Comparison of ENCODE assay signal across 1 cellular context in genomic region chr2:42067521-42067920, GRCh38.
TF ChIP-seq lines count a peak whose summit lies in the region.

No MANE protein-coding gene starts in this region.

TF ChIP-seq in IMR-90, 13 proteins besides CTCF, POLR2A, EP300 and RAD21 (continued from another document):
- TF ChIP-seq RCOR1 (IDR thresholded peaks at IDR 0.05; ENCODE audit: insufficient replicate concordance, low read length) (no peak), MXI1 (IDR thresholded peaks at IDR 0.05; ENCODE audit: borderline replicate concordance, low read depth, low read length) (no peak), SMC3 (IDR thresholded peaks at IDR 0.05; ENCODE audit: low read depth, low read length) (no peak), MAFK (IDR thresholded peaks at IDR 0.05; ENCODE audit: low read depth, low read length) (no peak)
